In the genomic region with DNA sequence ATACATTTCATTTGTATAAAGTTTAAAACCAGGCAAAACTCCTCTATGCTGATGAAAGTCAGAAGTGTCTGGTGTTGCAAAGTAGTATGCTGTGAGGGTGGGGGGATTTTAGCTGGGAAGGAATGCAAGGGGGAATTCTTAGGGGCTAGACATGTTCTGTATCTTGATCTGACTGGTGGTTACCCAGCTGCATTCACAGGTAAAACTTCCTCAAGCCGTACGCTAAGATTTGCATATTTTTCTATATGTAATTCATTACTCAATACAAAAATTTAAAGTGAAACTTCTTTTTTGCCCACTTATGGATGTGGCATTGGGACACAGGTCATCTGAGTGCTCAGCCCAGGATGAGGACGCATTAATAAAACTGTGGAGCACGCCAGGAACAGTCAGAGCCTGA, we compare ENCODE assay signal across 19 cellular contexts.
DNase-seq lines count a peak whose midpoint lies in the region; ATAC-seq and TF ChIP-seq lines count a peak whose summit lies in the region.
"Had no signal": no experiment of that assay in that cellular context is flagged by ENCODE, and none has a peak within 500 bp of the region (broad histone marks: within the 10 kb centered on the region; RNA-seq: fewer than 3 reads in every experiment).

No MANE protein-coding gene starts in this region.

- no peak overlapping the region for H3K27ac ChIP-seq in foreskin keratinocyte
- H3K27ac ChIP-seq: C4-2B, tibial artery had no signal

- H3K4me1 ChIP-seq in foreskin keratinocyte, result no peaks in the 10 kb centered on the region
- H3K4me1 ChIP-seq: tibial artery had no signal

- TF ChIP-seq CTCF in foreskin keratinocyte (conservative IDR thresholded peaks at IDR 0.05), result no peak
- TF ChIP-seq CTCF in GM10266 (IDR thresholded peaks at IDR 0.05; ENCODE audit: control insufficient read depth, insufficient read depth, low read depth, missing control alignments), result no peak

- H3K27me3 ChIP-seq in foreskin keratinocyte, result no peaks in the 10 kb centered on the region
- H3K27me3 ChIP-seq: tibial artery had no signal

- peak; percentile 72 for ATAC-seq in GM18502 (IDR thresholded peaks at IDR 0.05; ENCODE audit: poor library complexity, unreplicated experiment)
- peak; percentile 47 for ATAC-seq in GM21786 (IDR thresholded peaks at IDR 0.05; ENCODE audit: unreplicated experiment)
- peak; percentile 57 for ATAC-seq in HG03432 (IDR thresholded peaks at IDR 0.05; ENCODE audit: unreplicated experiment)
- ATAC-seq in foreskin keratinocyte, result peak; percentile 28
- no peak for ATAC-seq in HG03039 (IDR thresholded peaks at IDR 0.05; ENCODE audit: unreplicated experiment)
- no peak for ATAC-seq in GM18858 (IDR thresholded peaks at IDR 0.05; ENCODE audit: unreplicated experiment)
- ATAC-seq: esophagus mucosa, HepG2 had no signal

- DNase-seq in foreskin keratinocyte, result no peak
- DNase-seq in GM10266 (ENCODE audit: extremely low spot score), result no peak
- no peak for DNase-seq in RKO (ENCODE audit: low spot score)
- DNase-seq: activated CD4-positive, CD25-positive, alpha-beta regulatory T cell treated with anti-CD3 and anti-CD28 coated beads, Interleukin-2, amount 50 U/mL, for 72 hours; activated naive CD4-positive, alpha-beta T cell treated with anti-CD3 and anti-CD28 coated beads for 36 hours; activated T-cell treated with anti-CD3 and anti-CD28 coated beads, Interleukin-2, amount 50 U/mL, for 48 hours; caudate nucleus; HFFc6; NCI-H1105 treated with DMSO at 0.1 percent for 48 hours; NK-92 treated with Interleukin-12 subunit alpha and Interleukin-12 subunit beta, amount 100 ng/mL, for 24 hours; tibial artery had no signal

Comparison
In these comparisons a context has a peak if more than half of its experiments do, and no peak if none do; other contexts are left out.
1. ATAC-seq: peak in GM18502 (single experiment), GM21786 (single experiment), HG03432 (single experiment) and foreskin keratinocyte (single experiment); none in HG03039 (single experiment) and GM18858 (single experiment).